1 cellular context compared by ENCODE assay signal in the genomic region with DNA sequence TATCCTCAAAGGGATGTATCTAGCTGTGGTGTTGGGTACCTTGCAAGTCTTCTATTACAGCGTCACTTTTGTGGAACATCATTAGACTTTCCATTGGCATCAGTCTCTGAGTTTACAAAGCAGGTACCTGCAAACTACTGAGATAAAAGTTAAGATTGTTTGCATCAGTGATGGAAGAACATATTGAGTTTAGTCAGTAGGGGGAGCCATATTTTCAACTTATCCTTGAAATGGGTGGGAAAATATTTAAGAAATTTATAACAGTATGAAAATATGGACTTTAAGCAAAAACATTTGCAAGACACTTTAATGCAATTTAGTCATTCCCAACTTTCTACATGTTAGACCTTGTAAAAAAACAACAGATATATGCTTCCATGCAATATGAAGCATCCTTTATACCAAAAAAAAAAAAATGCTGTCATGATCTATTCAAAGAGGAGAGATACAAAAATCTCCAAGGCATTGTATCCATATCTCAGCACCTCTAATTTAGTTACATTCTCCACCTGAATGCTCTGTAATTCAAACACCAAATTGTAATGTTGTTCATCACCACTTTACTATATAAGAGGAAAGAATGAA.
TF ChIP-seq lines count a peak whose summit lies in the region.

No MANE protein-coding gene starts in this region.

TF ChIP-seq in H1, 55 proteins besides CTCF, POLR2A, EP300 and RAD21 (continued from another document):
- no peak for TF ChIP-seq TBP (IDR thresholded peaks at IDR 0.05; ENCODE audit: low read depth, low read length)
- no peak for TF ChIP-seq BRCA1 (IDR thresholded peaks at IDR 0.05; ENCODE audit: low read depth, low read length)
- TF ChIP-seq MAFK (IDR thresholded peaks at IDR 0.05; ENCODE audit: low read depth, low read length), result no peak
- TF ChIP-seq KDM5A (IDR thresholded peaks at IDR 0.05; ENCODE audit: low read length), result no peak
- no peak for TF ChIP-seq BACH1 (IDR thresholded peaks at IDR 0.05; ENCODE audit: low read length)
